In the genomic region with DNA sequence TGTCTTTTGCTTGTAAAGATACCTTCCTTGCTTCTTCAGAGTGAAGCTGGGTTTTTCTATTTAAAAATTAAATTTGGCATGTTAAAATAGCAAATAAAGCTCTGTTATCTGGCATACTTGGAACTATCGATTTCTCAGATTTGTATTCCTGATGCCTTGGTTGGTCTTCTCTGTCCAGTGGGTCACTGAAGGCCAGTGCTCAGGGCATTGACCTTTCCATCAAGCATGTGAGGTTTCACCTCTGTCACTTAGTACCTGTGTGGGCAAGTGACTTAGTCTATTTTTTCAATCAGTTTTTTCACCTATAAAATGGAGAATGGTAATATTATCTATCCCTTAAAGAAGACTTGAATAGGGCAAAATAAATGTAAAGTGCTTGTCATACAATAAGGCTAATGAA, we compare ENCODE assay signal across 7 cellular contexts.
"Had no signal": no experiment of that assay in that cellular context is flagged by ENCODE, and none has a peak within 500 bp of the region (broad histone marks: within the 10 kb centered on the region; RNA-seq: fewer than 3 reads in every experiment).

No MANE protein-coding gene starts in this region.

- H3K9ac ChIP-seq: KMS-11 had no signal

- DNase-seq: IMR-90, KBM-7, KG1 had no signal

- H3K4me3 ChIP-seq: K562 had no signal

- ATAC-seq: K562 had no signal

- H3K27ac ChIP-seq: HL-60, KMS-11 had no signal

- FAIRE-seq: HTR-8/SVneo, K562 had no signal

- H3K4me2 ChIP-seq: KMS-11 had no signal
